8 cellular contexts compared by ENCODE assay signal in the genomic region with DNA sequence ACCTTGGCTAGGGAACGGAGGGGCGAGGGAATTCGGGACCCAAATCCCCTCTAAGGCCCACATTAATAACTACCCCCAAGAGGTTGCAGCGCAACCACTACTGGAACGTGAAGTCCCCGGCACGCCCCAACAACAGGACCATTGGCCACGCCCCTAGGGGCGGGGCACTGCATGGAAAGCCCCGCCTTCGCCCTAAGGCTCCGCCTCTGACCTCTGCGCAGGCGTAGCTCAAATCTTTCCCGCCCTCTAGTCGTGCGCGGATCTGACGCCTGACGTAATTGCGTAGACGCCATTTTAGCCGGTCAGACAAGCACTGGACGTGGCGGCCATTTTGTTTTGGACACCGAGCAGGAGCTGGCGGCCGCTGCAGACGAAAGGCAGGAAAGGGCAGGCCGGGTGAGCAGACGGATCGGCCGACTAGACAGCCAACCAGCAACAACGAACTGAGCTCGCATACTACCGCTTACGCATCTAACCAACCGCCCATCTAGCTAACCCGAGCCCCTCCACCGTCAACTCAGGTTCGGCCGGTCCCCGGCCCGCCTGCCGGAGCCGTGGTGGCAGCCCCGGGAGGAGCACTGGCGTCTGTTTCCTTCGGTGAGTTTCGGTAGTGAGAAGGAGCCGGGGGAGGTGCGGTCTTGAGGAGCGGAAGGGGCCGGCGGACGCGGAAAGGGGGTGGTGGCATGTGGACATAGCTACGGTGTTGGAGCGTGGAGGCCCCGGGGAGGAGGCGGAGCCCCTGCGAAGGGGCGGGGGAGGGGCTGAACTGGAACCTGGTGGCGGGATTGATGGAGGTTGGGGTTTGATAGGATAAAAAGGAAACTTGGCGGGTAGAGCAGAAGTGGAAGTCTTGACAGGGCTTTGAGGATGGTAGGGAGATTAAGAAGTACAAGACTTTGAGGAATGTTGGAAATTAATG. TPM values are rescaled to one million over a fixed set of nuclear protein-coding genes. Genes with fewer than 3 reads are reported as not detected.
DNase-seq lines count a peak whose midpoint lies in the region; ATAC-seq and TF ChIP-seq lines count a peak whose summit lies in the region.

A gene with protein sequence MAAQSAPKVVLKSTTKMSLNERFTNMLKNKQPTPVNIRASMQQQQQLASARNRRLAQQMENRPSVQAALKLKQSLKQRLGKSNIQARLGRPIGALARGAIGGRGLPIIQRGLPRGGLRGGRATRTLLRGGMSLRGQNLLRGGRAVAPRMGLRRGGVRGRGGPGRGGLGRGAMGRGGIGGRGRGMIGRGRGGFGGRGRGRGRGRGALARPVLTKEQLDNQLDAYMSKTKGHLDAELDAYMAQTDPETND (plus strand): TSS at position 320 of the 919 bp plus-strand sequence. CDS start 2,523 bp downstream, outside the sequence.

- H4K20me1 ChIP-seq in smooth muscle cell (ENCODE audit: low read depth), result peaks cover 45% of the 10 kb centered on the region

- peak within 1 kb of the TSS; percentile 86 for H3K4me3 Mint-ChIP-seq in WTC11

- no peak within 1 kb of the TSS for H2AFZ ChIP-seq in smooth muscle cell (ENCODE audit: low read depth)

- POLR2A ChIA-PET in AG04450 (lab: Yijun Ruan, JAX) (interaction anchor here (0.6 to 2.0 kb wide), 33 partner anchors 9 to 1701 kb away, joined by 3 to 18 read pairs (median 5); a partner anchor contains a TSS), WTC11 (lab: Charles Lee) (interaction anchor here (0.7 to 2.3 kb wide), 24 partner anchors 9 to 344 kb away, joined by 3 to 14 read pairs (median 6); a partner anchor contains a TSS)

- peaks cover 9% of the 10 kb centered on the region for H3F3A ChIP-seq in smooth muscle cell (ENCODE audit: low read depth)

- peak within 1 kb of the TSS; percentile 92 for H3K4me2 ChIP-seq in smooth muscle cell

- H3K36me3 Mint-ChIP-seq in WTC11, result peaks cover 34% of the 10 kb centered on the region

- H3K79me2 ChIP-seq in smooth muscle cell (ENCODE audit: low read depth), result peaks cover 47% of the 10 kb centered on the region

- peak within 1 kb of the TSS; percentile 100 for H3K27ac Mint-ChIP-seq in WTC11

- peaks cover 16% of the 10 kb centered on the region for H3K36me3 ChIP-seq in smooth muscle cell (ENCODE audit: low read depth)

- no peaks in the 10 kb centered on the region; the same call in 1 of the 2 replicates for H3K9me3 Mint-ChIP-seq in WTC11

- no peaks in the 10 kb centered on the region for H3K27me3 ChIP-seq in AG04450 (ENCODE audit: control insufficient read depth, insufficient read depth, low read length)
- H3K27me3 ChIP-seq in smooth muscle cell (ENCODE audit: low read depth), result no peaks in the 10 kb centered on the region

- H3K9ac ChIP-seq in smooth muscle cell (ENCODE audit: low read depth), result peak within 1 kb of the TSS; percentile 100

- H3K9me3 ChIP-seq in AG04450 (ENCODE audit: control insufficient read depth, insufficient read depth, low read length) (no peaks in the 10 kb centered on the region; the same call in 1 of the 2 replicates), smooth muscle cell (replicated peaks; ENCODE audit: low read depth) (no peaks in the 10 kb centered on the region)

- H3K27ac ChIP-seq in AG04450 (ENCODE audit: low read depth, low read length) (peak within 1 kb of the TSS; percentile 100), smooth muscle cell (ENCODE audit: low read depth) (peak within 1 kb of the TSS; percentile 100)

- CTCF ChIA-PET in AG04450 (lab: Charles Lee) (interaction anchor here (0.6 to 2.9 kb wide), 7 partner anchors 44 to 357 kb away, joined by 3 to 16 read pairs (median 5); a partner anchor contains a TSS), WTC11 (lab: Charles Lee) (interaction anchor here (0.6 to 2.5 kb wide), 29 partner anchors 10 to 312 kb away, joined by 3 to 23 read pairs (median 5); a partner anchor contains a TSS)

- DNase-seq in AG04450 (ENCODE audit: low read depth, low spot score), result peak; percentile 97
- peak; percentile 92 for DNase-seq in NCI-H226
- DNase-seq in WTC11 (ENCODE audit: low spot score), result peak; percentile 98
- DNase-seq in cardiac fibroblast (ENCODE audit: low read depth in 2 of 2), result peak; percentile 99
- DNase-seq in iPS-NIHi7 (ENCODE audit: extremely low spot score), result peak; percentile 95
- peak; percentile 89 for DNase-seq in smooth muscle cell (lab: John Stamatoyannopoulos, UW; ENCODE audit: unreplicated experiment)

- TF ChIP-seq CTCF in AG04450 (IDR thresholded peaks at IDR 0.05; ENCODE audit: low read depth, low read length) (no peak), WTC11 (IDR thresholded peaks at IDR 0.05) (no peak), cardiac fibroblast (IDR thresholded peaks at IDR 0.05; ENCODE audit: low read depth, low read length) (no peak), smooth muscle cell (IDR thresholded peaks at IDR 0.05; ENCODE audit: borderline replicate concordance, insufficient read depth, poor library complexity, severe bottlenecking) (peak; percentile 4)

- H3K27me3 Mint-ChIP-seq in WTC11 (ENCODE audit: low read depth), result no peaks in the 10 kb centered on the region

- peak; percentile 91 for ATAC-seq in GM18909 (IDR thresholded peaks at IDR 0.05; ENCODE audit: poor library complexity, unreplicated experiment)
- ATAC-seq in HG03175 (IDR thresholded peaks at IDR 0.05; ENCODE audit: unreplicated experiment), result peak; percentile 89
- peak; percentile 92 for ATAC-seq in WTC11

- WGBS in smooth muscle cell (ENCODE audit: low lambda C conversion rate), result 3% methylated on average over 58 of the region's 65 CpGs

- peaks cover 22% of the 10 kb centered on the region for H3K4me1 Mint-ChIP-seq in WTC11

- H3K4me3 ChIP-seq in AG04450 (ENCODE audit: low read depth, low read length), result peak within 1 kb of the TSS; percentile 95
- H3K4me3 ChIP-seq in cardiac fibroblast (replicated peaks in 1 of 2; ENCODE audit: low read depth in 2 of 2, low read length in 2 of 2), result peak within 1 kb of the TSS; percentile 91 to 100
- H3K4me3 ChIP-seq in smooth muscle cell, result peak within 1 kb of the TSS; percentile 95

- peaks cover 20% of the 10 kb centered on the region for H3K4me1 ChIP-seq in smooth muscle cell (ENCODE audit: low read depth)

TF ChIP-seq in WTC11, 78 proteins besides CTCF, POLR2A, EP300 and RAD21 (continues in another document):
- peak; percentile 87 for TF ChIP-seq FOXP1 (CRISPR knock-in tag; IDR thresholded peaks at IDR 0.05; ENCODE audit: borderline replicate concordance)
- TF ChIP-seq TCF7 (CRISPR knock-in tag; IDR thresholded peaks at IDR 0.05; ENCODE audit: low read depth), result no peak
- TF ChIP-seq, protein P1, sequence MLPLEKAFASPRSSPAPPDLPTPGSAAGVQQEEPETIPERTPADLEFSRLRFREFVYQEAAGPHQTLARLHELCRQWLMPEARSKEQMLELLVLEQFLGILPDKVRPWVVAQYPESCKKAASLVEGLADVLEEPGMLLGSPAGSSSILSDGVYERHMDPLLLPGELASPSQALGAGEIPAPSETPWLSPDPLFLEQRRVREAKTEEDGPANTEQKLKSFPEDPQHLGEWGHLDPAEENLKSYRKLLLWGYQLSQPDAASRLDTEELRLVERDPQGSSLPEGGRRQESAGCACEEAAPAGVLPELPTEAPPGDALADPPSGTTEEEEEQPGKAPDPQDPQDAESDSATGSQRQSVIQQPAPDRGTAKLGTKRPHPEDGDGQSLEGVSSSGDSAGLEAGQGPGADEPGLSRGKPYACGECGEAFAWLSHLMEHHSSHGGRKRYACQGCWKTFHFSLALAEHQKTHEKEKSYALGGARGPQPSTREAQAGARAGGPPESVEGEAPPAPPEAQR (CRISPR knock-in tag; IDR thresholded peaks at IDR 0.05), result no peak
- peak; percentile 62; the same call in 1 of the 2 replicates for TF ChIP-seq ZNF416 (CRISPR knock-in tag; IDR thresholded peaks at IDR 0.05)
- TF ChIP-seq NFYB (CRISPR knock-in tag; conservative IDR thresholded peaks at IDR 0.05; ENCODE audit: low read depth), result no peak
- TF ChIP-seq MYBL2 (CRISPR knock-in tag; IDR thresholded peaks at IDR 0.05), result peak; percentile 87
- TF ChIP-seq ZNF423 (CRISPR knock-in tag; IDR thresholded peaks at IDR 0.05), result no peak
- TF ChIP-seq, protein P2, sequence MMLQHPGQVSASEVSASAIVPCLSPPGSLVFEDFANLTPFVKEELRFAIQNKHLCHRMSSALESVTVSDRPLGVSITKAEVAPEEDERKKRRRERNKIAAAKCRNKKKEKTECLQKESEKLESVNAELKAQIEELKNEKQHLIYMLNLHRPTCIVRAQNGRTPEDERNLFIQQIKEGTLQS (CRISPR knock-in tag; conservative IDR thresholded peaks at IDR 0.05), result peak; percentile 52; the same call in 1 of the 2 replicates
- 0 out of 2 replicates have a peak, but pooled peaks have one; percentile 58 for TF ChIP-seq EMX1 (CRISPR knock-in tag; IDR thresholded peaks at IDR 0.05)
- TF ChIP-seq, protein P3, sequence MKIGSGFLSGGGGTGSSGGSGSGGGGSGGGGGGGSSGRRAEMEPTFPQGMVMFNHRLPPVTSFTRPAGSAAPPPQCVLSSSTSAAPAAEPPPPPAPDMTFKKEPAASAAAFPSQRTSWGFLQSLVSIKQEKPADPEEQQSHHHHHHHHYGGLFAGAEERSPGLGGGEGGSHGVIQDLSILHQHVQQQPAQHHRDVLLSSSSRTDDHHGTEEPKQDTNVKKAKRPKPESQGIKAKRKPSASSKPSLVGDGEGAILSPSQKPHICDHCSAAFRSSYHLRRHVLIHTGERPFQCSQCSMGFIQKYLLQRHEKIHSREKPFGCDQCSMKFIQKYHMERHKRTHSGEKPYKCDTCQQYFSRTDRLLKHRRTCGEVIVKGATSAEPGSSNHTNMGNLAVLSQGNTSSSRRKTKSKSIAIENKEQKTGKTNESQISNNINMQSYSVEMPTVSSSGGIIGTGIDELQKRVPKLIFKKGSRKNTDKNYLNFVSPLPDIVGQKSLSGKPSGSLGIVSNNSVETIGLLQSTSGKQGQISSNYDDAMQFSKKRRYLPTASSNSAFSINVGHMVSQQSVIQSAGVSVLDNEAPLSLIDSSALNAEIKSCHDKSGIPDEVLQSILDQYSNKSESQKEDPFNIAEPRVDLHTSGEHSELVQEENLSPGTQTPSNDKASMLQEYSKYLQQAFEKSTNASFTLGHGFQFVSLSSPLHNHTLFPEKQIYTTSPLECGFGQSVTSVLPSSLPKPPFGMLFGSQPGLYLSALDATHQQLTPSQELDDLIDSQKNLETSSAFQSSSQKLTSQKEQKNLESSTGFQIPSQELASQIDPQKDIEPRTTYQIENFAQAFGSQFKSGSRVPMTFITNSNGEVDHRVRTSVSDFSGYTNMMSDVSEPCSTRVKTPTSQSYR (CRISPR knock-in tag; IDR thresholded peaks at IDR 0.05), result peak; percentile 51; the same call in 1 of the 2 replicates
- 0 out of 2 replicates have a peak, but pooled peaks have one; percentile 47 for TF ChIP-seq ZNF219 (CRISPR knock-in tag; IDR thresholded peaks at IDR 0.05; ENCODE audit: borderline replicate concordance)
- peak; percentile 85 for TF ChIP-seq CREM (CRISPR knock-in tag; IDR thresholded peaks at IDR 0.05)

RNA-seq across cellular contexts. Expression of the gene that starts here (rescaled TPM):
- polyA plus RNA-seq in AG04450 (2011; rRNA removed), result 49.2 and 59.5 TPM in 2 replicates
- polyA minus RNA-seq in AG04450 (2011; rRNA and poly(A)+ RNA removed), result 30.2 and 38.7 TPM in 2 replicates
- total RNA-seq in WTC11 (2021), result 101 to 105 TPM (median 104 TPM) in 3 replicates
- 47.8 and 48.1 TPM in 2 replicates for total RNA-seq in smooth muscle cell
- polyA plus RNA-seq in smooth muscle cell, result 49.7 and 50.2 TPM in 2 replicates

Comparison
In these comparisons a context has a peak if more than half of its experiments do, and no peak if none do; other contexts are left out.
1. Peak in every context shown above with its lines: DNase-seq, ATAC-seq, H3K4me3 ChIP-seq and H3K27ac ChIP-seq.